8 cellular contexts compared by ENCODE assay signal in genomic region chr7:98013386-98013785, GRCh38. TPM values are rescaled to one million over a fixed set of nuclear protein-coding genes. Genes with fewer than 3 reads are reported as not detected.
DNase-seq lines count a peak whose midpoint lies in the region; ATAC-seq and TF ChIP-seq lines count a peak whose summit lies in the region.
"Not testable (repeated sequence)": the region's sequence is repeated elsewhere in the genome, so short reads cannot be mapped to it uniquely, and the experiment has no call there.

No MANE protein-coding gene starts in this region.

- not testable (repeated sequence) for H3K4me3 Mint-ChIP-seq in T-helper 2 cell treated with Interferon-gamma antibody and Interleukin-4, amounts not matched to agents 5 μg/mL and 100 μg/mL, for 36 hours; stimulated activated memory B cell treated with anti-CD40 and anti-IgM and Interleukin-4, amounts not matched to agents 10 μg/mL and 1 μg/mL and 100 μg/mL, for 72 hours

- not testable (repeated sequence) for H3K27me3 Mint-ChIP-seq in T-helper 2 cell treated with Interferon-gamma antibody and Interleukin-4, amounts not matched to agents 5 μg/mL and 100 μg/mL, for 36 hours (ENCODE audit: low read depth)
- H3K27me3 Mint-ChIP-seq in stimulated activated memory B cell treated with anti-CD40 and anti-IgM and Interleukin-4, amounts not matched to agents 10 μg/mL and 1 μg/mL and 100 μg/mL, for 72 hours, result peaks cover 47% of the 10 kb centered on the region

- DNase-seq in DMS114 treated with DMSO at 0.1 percent for 48 hours (lab: John Stamatoyannopoulos, UW; ENCODE audit: unreplicated experiment), result peak; percentile 51
- peak; percentile 36 for DNase-seq in GM20000 (ENCODE audit: low spot score)
- DNase-seq in HuH-7 (ENCODE audit: low spot score), result peak; percentile 55
- DNase-seq in NCI-H226, result peak; percentile 69
- DNase-seq in T-helper 2 cell treated with Interferon-gamma antibody and Interleukin-4, amounts not matched to agents 5 μg/mL and 100 μg/mL, for 36 hours (ENCODE audit: low spot score), result peak; percentile 9
- DNase-seq in dermis blood vessel endothelial cell, result peak; percentile 85
- DNase-seq in left lobe of liver (ENCODE audit: low spot score), result not testable (repeated sequence)

- TF ChIP-seq CTCF in GM20000 (IDR thresholded peaks at IDR 0.05; ENCODE audit: extremely low read depth, missing control alignments), result peak; percentile 35

- not testable (repeated sequence) for H3K4me1 Mint-ChIP-seq in T-helper 2 cell treated with Interferon-gamma antibody and Interleukin-4, amounts not matched to agents 5 μg/mL and 100 μg/mL, for 36 hours (ENCODE audit: low read depth); stimulated activated memory B cell treated with anti-CD40 and anti-IgM and Interleukin-4, amounts not matched to agents 10 μg/mL and 1 μg/mL and 100 μg/mL, for 72 hours

- ATAC-seq in left lobe of liver, result peak; percentile 85
- peak; percentile 34 for ATAC-seq in stimulated activated memory B cell treated with anti-CD40 and anti-IgM and Interleukin-4, amounts not matched to agents 10 μg/mL and 1 μg/mL and 100 μg/mL, for 72 hours

- H3K27ac Mint-ChIP-seq in T-helper 2 cell treated with Interferon-gamma antibody and Interleukin-4, amounts not matched to agents 5 μg/mL and 100 μg/mL, for 36 hours; stimulated activated memory B cell treated with anti-CD40 and anti-IgM and Interleukin-4, amounts not matched to agents 10 μg/mL and 1 μg/mL and 100 μg/mL, for 72 hours: not testable (repeated sequence)

- not testable (repeated sequence) for H3K36me3 Mint-ChIP-seq in T-helper 2 cell treated with Interferon-gamma antibody and Interleukin-4, amounts not matched to agents 5 μg/mL and 100 μg/mL, for 36 hours (ENCODE audit: low read depth); stimulated activated memory B cell treated with anti-CD40 and anti-IgM and Interleukin-4, amounts not matched to agents 10 μg/mL and 1 μg/mL and 100 μg/mL, for 72 hours

- not testable (repeated sequence) for H3K9me3 Mint-ChIP-seq in T-helper 2 cell treated with Interferon-gamma antibody and Interleukin-4, amounts not matched to agents 5 μg/mL and 100 μg/mL, for 36 hours; stimulated activated memory B cell treated with anti-CD40 and anti-IgM and Interleukin-4, amounts not matched to agents 10 μg/mL and 1 μg/mL and 100 μg/mL, for 72 hours

RNA-seq across cellular contexts. Expression of gene OCM2, which starts 23.4 kb away (rescaled TPM):
- not detected in 2 replicates for total RNA-seq in dermis blood vessel endothelial cell
- not detected for total RNA-seq in left lobe of liver
